In the genomic region with DNA sequence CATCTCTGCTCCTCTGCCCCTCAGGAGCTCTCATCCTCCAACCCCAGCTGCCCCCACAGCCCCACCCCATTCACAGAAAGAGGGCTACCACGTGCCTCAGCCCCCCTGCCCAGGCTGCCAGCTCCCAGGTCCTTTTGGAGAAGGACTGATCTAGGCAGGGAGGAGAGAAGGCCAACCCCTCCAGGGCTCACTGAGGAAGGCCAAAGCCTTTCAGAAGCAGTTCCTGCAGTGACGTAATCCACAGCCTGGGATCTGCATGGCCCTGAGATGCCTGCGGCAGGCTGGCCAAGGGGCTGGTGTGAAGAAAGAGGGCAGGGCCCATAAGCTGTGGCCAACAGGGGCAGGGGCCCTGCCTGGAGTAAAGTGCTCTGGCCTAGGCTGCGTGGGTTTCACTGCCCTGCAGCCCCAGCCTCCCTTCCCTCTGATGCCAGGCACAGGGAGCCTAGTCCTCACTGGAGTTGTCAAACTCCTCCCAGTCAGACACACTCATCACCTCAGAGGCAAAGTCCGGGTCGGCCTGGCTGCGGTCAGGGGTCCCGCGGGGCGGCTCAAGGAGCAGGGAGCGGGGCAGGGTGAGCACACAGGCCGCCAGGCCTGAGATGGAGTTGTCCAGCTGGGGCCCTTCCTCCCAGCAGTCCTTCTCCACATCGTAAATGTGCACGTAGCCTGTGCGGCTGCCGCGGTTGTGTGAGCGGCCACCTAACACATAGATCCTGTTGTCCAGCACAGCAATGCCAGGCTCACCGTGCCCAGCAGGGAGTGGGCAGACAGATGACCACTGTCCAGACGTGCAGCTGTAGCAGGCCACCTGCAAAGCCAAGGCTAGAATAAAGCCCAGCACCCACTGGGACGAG, we compare ENCODE assay signal across 20 cellular contexts. TPM values are rescaled to one million over a fixed set of nuclear protein-coding genes. Genes with fewer than 3 reads are reported as not detected.
DNase-seq lines count a peak whose midpoint lies in the region; ATAC-seq, FAIRE-seq and TF ChIP-seq lines count a peak whose summit lies in the region.
"Had no signal": no experiment of that assay in that cellular context is flagged by ENCODE, and none has a peak within 500 bp of the region (broad histone marks: within the 10 kb centered on the region; RNA-seq: fewer than 3 reads in every experiment).

No MANE protein-coding gene starts in this region.

- H3K9me2 ChIP-seq in hepatocyte (replicated peaks; ENCODE audit: insufficient read depth), result no peaks in the 10 kb centered on the region

- H4K20me1 ChIP-seq in hepatocyte (ENCODE audit: insufficient read depth, poor library complexity, severe bottlenecking), result peaks cover 3% of the 10 kb centered on the region

- H3K4me1 ChIP-seq in hepatocyte (ENCODE audit: insufficient read depth), result peaks cover 9% of the 10 kb centered on the region

- H3K27ac ChIP-seq in hepatocyte, result no peak overlapping the region

- H3K4me2 ChIP-seq in hepatocyte, result no peak overlapping the region

- H3K27me3 ChIP-seq in hepatocyte, result peaks cover 7% of the 10 kb centered on the region

- H3K4me3 ChIP-seq in choroid plexus epithelial cell (ENCODE audit: low read depth, low read length) (no peak overlapping the region), hepatocyte (no peak overlapping the region)
- H3K4me3 ChIP-seq: dorsolateral prefrontal cortex, lung had no signal

- peaks cover 4% of the 10 kb centered on the region; the same call in 1 of the 2 replicates for H3K36me3 Mint-ChIP-seq in HFFc6 (ENCODE audit: low read depth)
- H3K36me3 Mint-ChIP-seq in activated T-helper 17 cell treated with anti-CD3 and anti-CD28 coated beads, Interleukin-2, amount 50 U/mL, for 72 hours (ENCODE audit: low read depth), result peaks cover 51% of the 10 kb centered on the region

- no peak for TF ChIP-seq CTCF in HFFc6 (IDR thresholded peaks at IDR 0.05)
- no peak for TF ChIP-seq CTCF in choroid plexus epithelial cell (conservative IDR thresholded peaks at IDR 0.05; ENCODE audit: low read depth, low read length)
- TF ChIP-seq CTCF in hepatocyte (IDR thresholded peaks at IDR 0.05; ENCODE audit: poor library complexity), result no peak

- peaks cover 2% of the 10 kb centered on the region for H3K27me3 Mint-ChIP-seq in HFFc6 (ENCODE audit: insufficient read depth)
- H3K27me3 Mint-ChIP-seq in activated T-helper 17 cell treated with anti-CD3 and anti-CD28 coated beads, Interleukin-2, amount 50 U/mL, for 72 hours, result peaks cover 9% of the 10 kb centered on the region

- no peak overlapping the region; the same call in 1 of the 2 replicates for H3K27ac Mint-ChIP-seq in HFFc6
- no peak overlapping the region for H3K27ac Mint-ChIP-seq in activated T-helper 17 cell treated with anti-CD3 and anti-CD28 coated beads, Interleukin-2, amount 50 U/mL, for 72 hours
- H3K27ac Mint-ChIP-seq: activated B cell treated with CpG ODN at 0.5 μM for 24 hours; CD4-positive, CD25-positive, alpha-beta regulatory T cell; naive thymus-derived CD4-positive, alpha-beta T cell had no signal

- H3K9me3 Mint-ChIP-seq in HFFc6, result no peaks in the 10 kb centered on the region
- no peaks in the 10 kb centered on the region for H3K9me3 Mint-ChIP-seq in activated T-helper 17 cell treated with anti-CD3 and anti-CD28 coated beads, Interleukin-2, amount 50 U/mL, for 72 hours
- H3K9me3 Mint-ChIP-seq: activated B cell treated with CpG ODN at 0.5 μM for 24 hours; CD4-positive, CD25-positive, alpha-beta regulatory T cell had no signal

- no peaks in the 10 kb centered on the region for H3K36me3 ChIP-seq in hepatocyte (replicated peaks; ENCODE audit: insufficient read depth, low read depth)

- peak; percentile 56 for DNase-seq in HFFc6
- peak; percentile 44 for DNase-seq in choroid plexus epithelial cell (ENCODE audit: low read depth)
- DNase-seq in iris pigment epithelial cell (ENCODE audit: low read depth), result peak; percentile 40
- no peak for DNase-seq in urothelium cell line (ENCODE audit: low spot score)
- DNase-seq in hepatocyte (ENCODE audit: low spot score), result no peak
- DNase-seq: activated B cell treated with CpG ODN at 0.5 μM for 24 hours; activated CD8-positive, alpha-beta memory T cell treated with anti-CD3 and anti-CD28 coated beads for 24 hours; CD4-positive, CD25-positive, alpha-beta regulatory T cell; DMS79; naive thymus-derived CD4-positive, alpha-beta T cell; NCI-H2081; NCI-H748 treated with DMSO at 0.1 percent for 48 hours; stimulated activated CD4-positive, alpha-beta T cell treated with anti-CD3 and anti-CD28 coated beads, Interleukin-2, amount 100 ng/mL, for 24 hours; T-helper 1 cell had no signal

- peaks cover 4% of the 10 kb centered on the region for H3K79me2 ChIP-seq in hepatocyte

- no peaks in the 10 kb centered on the region for H3K9me3 ChIP-seq in hepatocyte (ENCODE audit: low read depth)

- peak; percentile 91 for FAIRE-seq in urothelium cell line (lab: Jason Lieb, UNC)
- FAIRE-seq: astrocyte had no signal

- ATAC-seq in HG03520 (IDR thresholded peaks at IDR 0.05; ENCODE audit: unreplicated experiment), result no peak
- ATAC-seq in activated T-helper 17 cell treated with anti-CD3 and anti-CD28 coated beads, Interleukin-2, amount 50 U/mL, for 72 hours (replicated peaks), result no peak
- ATAC-seq: naive thymus-derived CD4-positive, alpha-beta T cell; Panc1 had no signal

- peaks cover 27% of the 10 kb centered on the region for H3K4me1 Mint-ChIP-seq in HFFc6 (ENCODE audit: low read depth)
- H3K4me1 Mint-ChIP-seq in activated T-helper 17 cell treated with anti-CD3 and anti-CD28 coated beads, Interleukin-2, amount 50 U/mL, for 72 hours, result peaks cover 4% of the 10 kb centered on the region

- WGBS in hepatocyte (ENCODE audit: low lambda C conversion rate, missing lambda C conversion rate), result 82% methylated on average over 21 of the region's 21 CpGs

- H2AFZ ChIP-seq in hepatocyte, result no peak overlapping the region

- no peak overlapping the region for H3K4me3 Mint-ChIP-seq in HFFc6
- H3K4me3 Mint-ChIP-seq in activated T-helper 17 cell treated with anti-CD3 and anti-CD28 coated beads, Interleukin-2, amount 50 U/mL, for 72 hours, result no peak overlapping the region
- H3K4me3 Mint-ChIP-seq: activated B cell treated with CpG ODN at 0.5 μM for 24 hours; naive thymus-derived CD4-positive, alpha-beta T cell had no signal

RNA-seq across cellular contexts. Expression of gene SCARF2, which starts 4.2 kb away (rescaled TPM):
- 10 to 100 TPM; 65.1 to 92.3 (median 68.9) TPM for total RNA-seq in HFFc6 (2021; fragmentation: NEBNext Ultra II Directional; extraction: Animal tissue kit (Norgen Biotek cat#: 25700))
- total RNA-seq in hepatocyte, result 14.6 and 19.3 TPM in 2 replicates
- polyA plus RNA-seq in hepatocyte, result 35.2 and 39.0 TPM in 2 replicates
- total RNA-seq in activated T-helper 17 cell treated with anti-CD3 and anti-CD28 coated beads, Interleukin-2, amount 50 U/mL, for 72 hours, result 1 to 10 TPM in 1 of 2 donors, under 1 TPM in 1; 0.43 to 1.5 TPM

RNA-seq across cellular contexts. Expression of gene ZNF74, which starts 47.9 kb away (rescaled TPM):
- 1 to 10 TPM; 5.1 to 8.1 (median 6.2) TPM for total RNA-seq in HFFc6 (2021; fragmentation: NEBNext Ultra II Directional; extraction: Animal tissue kit (Norgen Biotek cat#: 25700))
- total RNA-seq in hepatocyte, result 15.6 and 15.7 TPM in 2 replicates
- polyA plus RNA-seq in hepatocyte, result 11.1 and 17.9 TPM in 2 replicates
- 10 to 100 TPM in 1 of 2 donors, 1 to 10 TPM in 1; 6.4 to 10.0 TPM for total RNA-seq in activated T-helper 17 cell treated with anti-CD3 and anti-CD28 coated beads, Interleukin-2, amount 50 U/mL, for 72 hours

RNA-seq across cellular contexts. Expression of gene KLHL22, which starts 53.7 kb away (rescaled TPM):
- 10 to 100 TPM; 19.2 to 25.5 (median 21.6) TPM for total RNA-seq in HFFc6 (2021; fragmentation: NEBNext Ultra II Directional; extraction: Animal tissue kit (Norgen Biotek cat#: 25700))
- 32.5 and 38.0 TPM in 2 replicates for total RNA-seq in hepatocyte
- polyA plus RNA-seq in hepatocyte, result 20.5 and 23.6 TPM in 2 replicates
- 10 to 100 TPM; 19.3 to 22.4 TPM for total RNA-seq in activated T-helper 17 cell treated with anti-CD3 and anti-CD28 coated beads, Interleukin-2, amount 50 U/mL, for 72 hours

Comparison
In these comparisons a context has a peak if more than half of its experiments do, and no peak if none do; other contexts are left out.
1. DNase-seq: peak in HFFc6 (single experiment), choroid plexus epithelial cell (single experiment) and iris pigment epithelial cell (single experiment); none in urothelium cell line (single experiment) and hepatocyte (single experiment).